ENCODE assay signal across 24 cellular contexts in genomic region chr17:53017227-53017626, GRCh38.
"Had no signal": no experiment of that assay in that cellular context is flagged by ENCODE, and none has a peak within 500 bp of the region (broad histone marks: within the 10 kb centered on the region; RNA-seq: fewer than 3 reads in every experiment).

No MANE protein-coding gene starts in this region.

- H3K27me3 Mint-ChIP-seq: dendritic cell treated with granulocyte-macrophage colony-stimulating factor and Interleukin-4, amounts not matched to agents 40 ng/mL and 50 ng/mL, for 4 days; effector memory CD8-positive, alpha-beta T cell had no signal

- H3K27ac ChIP-seq: colonic mucosa, coronary artery, dorsolateral prefrontal cortex, epithelial cell of prostate, esophagus muscularis mucosa, esophagus squamous epithelium, foreskin keratinocyte, gastrocnemius medialis, gastroesophageal sphincter, heart left ventricle, heart right ventricle had no signal

- H3K4me3 Mint-ChIP-seq: dendritic cell treated with granulocyte-macrophage colony-stimulating factor and Interleukin-4, amounts not matched to agents 40 ng/mL and 50 ng/mL, for 4 days; effector memory CD8-positive, alpha-beta T cell; endodermal cell had no signal

- DNase-seq: colonic mucosa; cortex of kidney; dermis blood vessel endothelial cell; dorsolateral prefrontal cortex; effector CD4-positive, alpha-beta T cell; effector CD8-positive, alpha-beta T cell; effector memory CD4-positive, alpha-beta T cell; effector memory CD8-positive, alpha-beta T cell; endodermal cell; erythroblast; esophagus squamous epithelium; foreskin fibroblast; foreskin keratinocyte; gastrocnemius medialis; glutamatergic neuron; head of caudate nucleus; heart left ventricle; heart right ventricle had no signal

- H3K9me3 ChIP-seq: colonic mucosa, esophagus muscularis mucosa, esophagus squamous epithelium, gastrocnemius medialis, gastroesophageal sphincter, heart left ventricle had no signal

- H3K27me3 ChIP-seq: colonic mucosa, dorsolateral prefrontal cortex, esophagus muscularis mucosa, esophagus squamous epithelium, foreskin keratinocyte, gastrocnemius medialis, gastroesophageal sphincter, heart left ventricle, heart right ventricle had no signal

- H3K4me3 ChIP-seq: colonic mucosa, coronary artery, dorsolateral prefrontal cortex, esophagus muscularis mucosa, esophagus squamous epithelium, gastrocnemius medialis, gastroesophageal sphincter, heart left ventricle, heart right ventricle had no signal

- H3K27ac Mint-ChIP-seq: dendritic cell treated with granulocyte-macrophage colony-stimulating factor and Interleukin-4, amounts not matched to agents 40 ng/mL and 50 ng/mL, for 4 days; effector memory CD8-positive, alpha-beta T cell; endodermal cell had no signal

- ATAC-seq: effector memory CD8-positive, alpha-beta T cell; esophagus mucosa; foreskin keratinocyte; gastrocnemius medialis; gastroesophageal sphincter; heart left ventricle; heart right ventricle had no signal

- H3K36me3 ChIP-seq: colonic mucosa, esophagus muscularis mucosa, esophagus squamous epithelium, gastrocnemius medialis, gastroesophageal sphincter, heart left ventricle, heart right ventricle had no signal
